ENCODE assay signal across 7 cellular contexts in genomic region chr4:169620846-169621228, GRCh38. TPM values are rescaled to one million over a fixed set of nuclear protein-coding genes. Genes with fewer than 3 reads are reported as not detected.
DNase-seq lines count a peak whose midpoint lies in the region; ATAC-seq and TF ChIP-seq lines count a peak whose summit lies in the region.

No MANE protein-coding gene starts in this region.

- peak overlapping the region; percentile 100 for H3K27ac Mint-ChIP-seq in GM23338
- H3K27ac Mint-ChIP-seq in central memory CD8-positive, alpha-beta T cell (ENCODE audit: low read depth), result peak overlapping the region; percentile 96

- peak overlapping the region; percentile 89 for H3K27ac ChIP-seq in GM23338 (ENCODE audit: low read depth)
- peak overlapping the region; percentile 90 to 98 (median 96) for H3K27ac ChIP-seq in Peyer's patch
- peak overlapping the region; percentile 96 to 99 (median 98) for H3K27ac ChIP-seq in right lobe of liver
- peak overlapping the region; percentile 91 to 97 (median 92) for H3K27ac ChIP-seq in thyroid gland

- H3K9me3 ChIP-seq in Peyer's patch (no peaks in the 10 kb centered on the region), right lobe of liver (no peaks in the 10 kb centered on the region), thyroid gland (no peaks in the 10 kb centered on the region)

- H4K20me1 ChIP-seq in GM23338 (replicated peaks; ENCODE audit: insufficient read depth), result peaks cover 8% of the 10 kb centered on the region; the same call in 1 of the 2 replicates

- no peaks in the 10 kb centered on the region for H3K9me2 ChIP-seq in GM23338 (ENCODE audit: insufficient read depth)

- H2AFZ ChIP-seq in GM23338, result peak overlapping the region; percentile 86

- peaks cover 14% of the 10 kb centered on the region for H3K4me1 Mint-ChIP-seq in GM23338
- H3K4me1 Mint-ChIP-seq in central memory CD8-positive, alpha-beta T cell, result peaks cover 58% of the 10 kb centered on the region

- ATAC-seq in GM23338 (peak; percentile 13), right lobe of liver (peak; percentile 3 to 16 (median 6)), GM18498 (IDR thresholded peaks at IDR 0.05; ENCODE audit: unreplicated experiment) (no peak), HG03571 (IDR thresholded peaks at IDR 0.05; ENCODE audit: unreplicated experiment) (no peak)
- ATAC-seq in central memory CD8-positive, alpha-beta T cell (replicated peaks; ENCODE audit: extremely low read depth, poor library complexity, severe bottlenecking), result no peak

- H3K4me3 ChIP-seq in GM23338 (peak overlapping the region; percentile 84), Peyer's patch (peak overlapping the region; percentile 56 to 77 (median 66)), right lobe of liver (peak overlapping the region; percentile 52 to 71 (median 64)), thyroid gland (replicated peaks in 1 of 3) (peak overlapping the region in 2 of 3 donors; percentile 59 to 99)

- H3K4me1 ChIP-seq in GM23338 (ENCODE audit: insufficient read depth), result 0 out of 2 replicates have a peak, but pooled peaks cover 17% of the 10 kb centered on the region
- H3K4me1 ChIP-seq in Peyer's patch, result peaks cover 0 to 30% (median 4%) of the 10 kb centered on the region in 4 donors
- H3K4me1 ChIP-seq in right lobe of liver, result peaks cover 0 to 5% (median 0%) of the 10 kb centered on the region in 4 donors
- H3K4me1 ChIP-seq in thyroid gland, result peaks cover 9 to 18% of the 10 kb centered on the region in 2 donors

- H3K27me3 ChIP-seq in GM23338 (ENCODE audit: insufficient read depth), result no peaks in the 10 kb centered on the region
- H3K27me3 ChIP-seq in Peyer's patch, result no peaks in the 10 kb centered on the region
- H3K27me3 ChIP-seq in right lobe of liver, result no peaks in the 10 kb centered on the region
- no peaks in the 10 kb centered on the region for H3K27me3 ChIP-seq in thyroid gland

- no peaks in the 10 kb centered on the region for H3K27me3 Mint-ChIP-seq in GM23338 (ENCODE audit: insufficient read depth, low read depth, poor library complexity)
- no peaks in the 10 kb centered on the region for H3K27me3 Mint-ChIP-seq in central memory CD8-positive, alpha-beta T cell

- intact Hi-C loops in right lobe of liver (cut with DNase I), result no loop called here
- intact Hi-C loops in thyroid gland (cut with DNase I), result loop anchor here (5.0 kb wide), 1 partner anchor 136 kb away; the partner anchor contains the start of gene HPF1

- peak overlapping the region; percentile 96 for H3K4me3 Mint-ChIP-seq in GM23338
- H3K4me3 Mint-ChIP-seq in central memory CD8-positive, alpha-beta T cell, result peak overlapping the region; percentile 91

- DNase-seq in GM23338 (ENCODE audit: low spot score) (peak; percentile 36), Peyer's patch (peak in 1 of 3 donors; percentile 56), right lobe of liver (peak in 1 of 3 donors; percentile 53), thyroid gland (peak; percentile 29 to 35)
- peak in 1 of 2 donors; percentile 31 for DNase-seq in central memory CD8-positive, alpha-beta T cell (ENCODE audit: low spot score in 2 of 2)

- no peak for TF ChIP-seq POLR2A in Peyer's patch (IDR thresholded peaks at IDR 0.05)
- TF ChIP-seq POLR2A in right lobe of liver (IDR thresholded peaks at IDR 0.05), result no peak
- no peak for TF ChIP-seq POLR2A in thyroid gland (IDR thresholded peaks at IDR 0.05)

- H3K36me3 ChIP-seq in GM23338 (ENCODE audit: insufficient read depth) (no peaks in the 10 kb centered on the region), Peyer's patch (no peaks in the 10 kb centered on the region), right lobe of liver (no peaks in the 10 kb centered on the region), thyroid gland (no peaks in the 10 kb centered on the region)

- TF ChIP-seq CTCF in GM23338 (conservative IDR thresholded peaks at IDR 0.05; ENCODE audit: low read depth in 2 of 2) (no peak), Peyer's patch (IDR thresholded peaks at IDR 0.05) (no peak), right lobe of liver (IDR thresholded peaks at IDR 0.05) (no peak), thyroid gland (IDR thresholded peaks at IDR 0.05) (no peak)

- no peaks in the 10 kb centered on the region; the same call in 2 of the 3 replicates for H3K9me3 Mint-ChIP-seq in GM23338
- no peaks in the 10 kb centered on the region for H3K9me3 Mint-ChIP-seq in central memory CD8-positive, alpha-beta T cell

- 2% methylated on average over 14 of the region's 15 CpGs for WGBS in right lobe of liver (ENCODE audit: insufficient coverage, low coverage, low lambda C conversion rate, missing lambda C conversion rate)
- WGBS in thyroid gland, 2 donors, result 0 to 1% methylated on average over 15 of the region's 15 CpGs

- H3K4me2 ChIP-seq in GM23338, result peak overlapping the region; percentile 89

- H3K36me3 Mint-ChIP-seq in GM23338 (ENCODE audit: low read depth), result no peaks in the 10 kb centered on the region
- peaks cover 26% of the 10 kb centered on the region for H3K36me3 Mint-ChIP-seq in central memory CD8-positive, alpha-beta T cell (ENCODE audit: insufficient read depth)

- H3K79me2 ChIP-seq in GM23338 (replicated peaks; ENCODE audit: insufficient read depth), result peaks cover 53% of the 10 kb centered on the region

- 0 out of 2 replicates have a peak, but pooled peaks cover 3% of the 10 kb centered on the region for H3F3A ChIP-seq in GM23338 (replicated peaks; ENCODE audit: low read depth)

TF ChIP-seq in GM23338, 12 proteins besides CTCF, POLR2A, EP300 and RAD21 (continues in another document):
- TF ChIP-seq JUNB (IDR thresholded peaks at IDR 0.05; ENCODE audit: unreplicated experiment) (no peak), STAT1 (IDR thresholded peaks at IDR 0.05; ENCODE audit: unreplicated experiment) (no peak), EZH2phosphoT487 (IDR thresholded peaks at IDR 0.05; ENCODE audit: unreplicated experiment) (no peak), REST (IDR thresholded peaks at IDR 0.05; ENCODE audit: unreplicated experiment) (no peak), ZNF331 (CRISPR knock-in tag; IDR thresholded peaks at IDR 0.05; ENCODE audit: low read depth) (no peak), ZNF114 (CRISPR knock-in tag; IDR thresholded peaks at IDR 0.05) (no peak), POLR2AphosphoS5 (IDR thresholded peaks at IDR 0.05; ENCODE audit: low read depth) (no peak), NANOG (IDR thresholded peaks at IDR 0.05; ENCODE audit: borderline replicate concordance) (no peak), CREB1 (CRISPR knock-in tag; IDR thresholded peaks at IDR 0.05; ENCODE audit: low read depth) (no peak), EZH2 (IDR thresholded peaks at IDR 0.05; ENCODE audit: low read depth, unreplicated experiment) (no peak)

RNA-seq across cellular contexts. Expression of gene CLCN3, which starts 0.5 kb away (rescaled TPM):
- 22.9 and 23.7 TPM in 2 replicates for total RNA-seq in GM23338 (2014; rRNA removed; shearing (Covaris generic))
- 9.6 and 10.9 TPM in 2 replicates for polyA plus RNA-seq in GM23338 (2016; fragmentation: Nextera tagmentation; extraction: Ambion mirVana)
- total RNA-seq in Peyer's patch (10 to 100 TPM; 14.0 to 61.5 (median 44.7) TPM), right lobe of liver (10 to 100 TPM; 17.0 to 29.4 (median 19.6) TPM), thyroid gland (10 to 100 TPM; 43.3 to 72.4 (median 53.5) TPM)

RNA-seq across cellular contexts. Expression of gene NEK1, which starts 8.5 kb away (rescaled TPM):
- total RNA-seq in GM23338 (2014; rRNA removed; shearing (Covaris generic)), result 9.3 and 11.4 TPM in 2 replicates
- polyA plus RNA-seq in GM23338 (2016; fragmentation: Nextera tagmentation; extraction: Ambion mirVana), result 13.1 and 19.5 TPM in 2 replicates
- total RNA-seq in Peyer's patch (10 to 100 TPM in 1 of 4 donors, 1 to 10 TPM in 3; 6.0 to 18.2 (median 7.1) TPM), right lobe of liver (1 to 10 TPM; 4.1 to 5.2 (median 4.5) TPM), thyroid gland (10 to 100 TPM; 15.5 to 31.2 (median 20.3) TPM)

Comparison
In these comparisons a context has a peak if more than half of its experiments do, and no peak if none do; other contexts are left out.
1. ATAC-seq: peak in GM23338 (single experiment) and right lobe of liver (4 of 4); none in central memory CD8-positive, alpha-beta T cell (single experiment), GM18498 (single experiment) and HG03571 (single experiment).
2. Peak in every context shown above with its lines, with median percentiles within 50 percentile points of each other: H3K27ac ChIP-seq and H3K4me3 ChIP-seq.